6 cellular contexts compared by ENCODE assay signal in genomic region chr19:3606174-3606689, GRCh38. TPM values are rescaled to one million over a fixed set of nuclear protein-coding genes. Genes with fewer than 3 reads are reported as not detected.
DNase-seq lines count a peak whose midpoint lies in the region; ATAC-seq and TF ChIP-seq lines count a peak whose summit lies in the region.

No MANE protein-coding gene starts in this region.

- intact Hi-C loops in natural killer cell (cut with micrococcal nuclease), result no loop called here

- H3K27ac Mint-ChIP-seq in natural killer cell, result no peak overlapping the region

- no peaks in the 10 kb centered on the region for H3K9me3 Mint-ChIP-seq in natural killer cell

- peak overlapping the region; percentile 38 for H3K4me3 Mint-ChIP-seq in natural killer cell

- H3K4me3 ChIP-seq in HUES6 (ENCODE audit: low read depth, low read length), result peak overlapping the region; percentile 64
- H3K4me3 ChIP-seq in adipocyte (ENCODE audit: low read length), result peak overlapping the region; percentile 70

- H3K27me3 ChIP-seq in HUES6 (ENCODE audit: control insufficient read depth, insufficient read depth, low read length), result peaks cover 13% of the 10 kb centered on the region
- H3K27me3 ChIP-seq in adipocyte (replicated peaks; ENCODE audit: control insufficient read depth, insufficient read depth, low read length), result no peaks in the 10 kb centered on the region

- no peak for TF ChIP-seq CTCF in natural killer cell (IDR thresholded peaks at IDR 0.05)

- no peak overlapping the region for H3K9ac ChIP-seq in HUES6 (ENCODE audit: low read length)
- H3K9ac ChIP-seq in adipocyte (ENCODE audit: low read length), result peak overlapping the region; percentile 78

- H3K36me3 Mint-ChIP-seq in natural killer cell, result no peaks in the 10 kb centered on the region

- DNase-seq in adipocyte (ENCODE audit: low read depth) (peak; percentile 14), natural killer cell (peak; percentile 38), cerebellum (ENCODE audit: low spot score) (no peak), HuH-7 (ENCODE audit: low spot score) (no peak), amniotic stem cell (lab: John Stamatoyannopoulos, UW) (no peak)

- H3K4me1 ChIP-seq in HUES6 (ENCODE audit: control insufficient read depth, insufficient read depth, low read length) (peaks cover 8% of the 10 kb centered on the region; the same call in 1 of the 2 replicates), adipocyte (ENCODE audit: control insufficient read depth, insufficient read depth, low read length) (peaks cover 9% of the 10 kb centered on the region)

- no peak overlapping the region for H3K27ac ChIP-seq in HUES6 (ENCODE audit: low read depth, low read length)

- H3K27me3 Mint-ChIP-seq in natural killer cell (ENCODE audit: low read depth in 2 of 2), result no peaks in the 10 kb centered on the region

- H3K9me3 ChIP-seq in HUES6 (ENCODE audit: control insufficient read depth, insufficient read depth, low read depth, low read length) (no peaks in the 10 kb centered on the region), adipocyte (ENCODE audit: control insufficient read depth, low read length) (no peaks in the 10 kb centered on the region)

- peaks cover 15% of the 10 kb centered on the region for H3K36me3 ChIP-seq in HUES6 (ENCODE audit: control insufficient read depth, insufficient read depth, low read length)
- peaks cover 2% of the 10 kb centered on the region for H3K36me3 ChIP-seq in adipocyte (ENCODE audit: control insufficient read depth, insufficient read depth, low read length, severe bottlenecking)

- H3K4me1 Mint-ChIP-seq in natural killer cell, result peaks cover 7 to 21% of the 10 kb centered on the region in 2 donors

- ATAC-seq in natural killer cell, result peak; percentile 41 to 54 (median 52)

RNA-seq across cellular contexts. Expression of gene TBXA2R, which starts 0.4 kb away (rescaled TPM):
- total RNA-seq in natural killer cell (1 to 10 TPM; 1.4 to 2.1 (median 2.1) TPM), cerebellum (0.45 TPM)

RNA-seq across cellular contexts. Expression of gene CACTIN, which starts 20.4 kb away (rescaled TPM):
- 10 to 100 TPM; 33.6 to 42.2 (median 40.8) TPM for total RNA-seq in natural killer cell
- 15.2 TPM for total RNA-seq in cerebellum

RNA-seq across cellular contexts. Expression of gene GIPC3, which starts 21.0 kb away (rescaled TPM):
- total RNA-seq in natural killer cell, result under 1 TPM; 0.28 to 0.66 (median 0.56) TPM
- total RNA-seq in cerebellum, result 0.09 TPM

RNA-seq across cellular contexts. Expression of gene HMG20B, which starts 33.5 kb away (rescaled TPM):
- 10 to 100 TPM; 45.8 to 57.5 (median 52.1) TPM for total RNA-seq in natural killer cell
- total RNA-seq in cerebellum, result 15.4 TPM

RNA-seq across cellular contexts. Expression of gene MFSD12, which starts 48.8 kb away (rescaled TPM):
- total RNA-seq in natural killer cell (10 to 100 TPM; 29.8 to 34.5 (median 33.6) TPM), cerebellum (30.4 TPM)

Comparison
In these comparisons a context has a peak if more than half of its experiments do, and no peak if none do; other contexts are left out.
1. DNase-seq: peak in adipocyte (single experiment) and natural killer cell (single experiment); none in cerebellum (single experiment), HuH-7 (single experiment) and amniotic stem cell (single experiment).